34 cellular contexts compared by ENCODE assay signal in the genomic region with DNA sequence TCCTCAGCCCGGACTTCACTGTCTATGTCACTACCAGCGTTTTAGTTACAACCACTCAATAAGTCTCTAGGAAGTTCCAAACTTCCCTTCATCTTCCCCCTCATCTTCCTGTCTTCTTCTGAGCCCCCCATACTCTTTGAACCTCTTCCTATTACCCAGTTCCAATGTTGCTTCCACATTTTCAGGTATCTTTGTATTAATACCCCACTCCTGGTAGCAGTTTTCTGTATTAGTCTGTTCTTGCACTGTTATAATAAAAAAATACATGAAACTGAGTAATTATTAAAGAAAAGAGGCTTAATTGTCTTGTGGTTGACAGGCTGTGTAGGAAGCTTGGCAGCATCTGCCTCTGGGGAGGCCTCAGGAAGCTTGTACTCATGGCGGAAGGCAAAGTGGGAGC.
"Had no signal": no experiment of that assay in that cellular context is flagged by ENCODE, and none has a peak within 500 bp of the region (broad histone marks: within the 10 kb centered on the region; RNA-seq: fewer than 3 reads in every experiment).

No MANE protein-coding gene starts in this region.

- H3K4me2 ChIP-seq: PC-9 had no signal

- DNase-seq: Kasumi-1, MG63, NCI-H1048, NCI-H1092 treated with DMSO at 0.1 percent for 48 hours, NCI-H1105 treated with DMSO at 0.1 percent for 48 hours, NCI-H1417, NCI-H1436, NCI-H146, NCI-H1694, NCI-H187, NCI-H1930, NCI-H2029 treated with DMSO at 0.1 percent for 48 hours, NCI-H2081 treated with DMSO at 0.1 percent for 48 hours, NCI-H2107, NCI-H2171, NCI-H226, NCI-H446 treated with DMSO at 0.1 percent for 48 hours, NCI-H510A, NCI-H524, NCI-H526, NCI-H69, NCI-H748 treated with DMSO at 0.1 percent for 48 hours, NCI-H82, PC-9, SHP77, SIG-M5, SJCRH30, T-cell had no signal

- H3K9me3 ChIP-seq: SJCRH30 had no signal

- H2AFZ ChIP-seq: PC-9 had no signal

- H3K27ac ChIP-seq: PC-9, RWPE1, SJCRH30, SK-N-MC had no signal

- H3K4me3 Mint-ChIP-seq: T-cell had no signal

- ATAC-seq: Panc1, Right ventricle myocardium inferior, SK-N-SH treated with all-trans-retinoic acid at 6 μM for 48 hours, T-cell had no signal

- FAIRE-seq: RCC 7860 had no signal

- H3K27ac Mint-ChIP-seq: T-cell had no signal

- H3K27me3 Mint-ChIP-seq: T-cell had no signal

- H3K36me3 ChIP-seq: SJCRH30 had no signal

- H3K4me3 ChIP-seq: MG63, PC-9, SJCRH30, SK-N-MC had no signal

- H3K36me3 Mint-ChIP-seq: T-cell had no signal

- H3K27me3 ChIP-seq: MG63, SJCRH30 had no signal

- H3K4me1 Mint-ChIP-seq: T-cell had no signal
